Comparison of ENCODE assay signal across 29 cellular contexts in the genomic region with DNA sequence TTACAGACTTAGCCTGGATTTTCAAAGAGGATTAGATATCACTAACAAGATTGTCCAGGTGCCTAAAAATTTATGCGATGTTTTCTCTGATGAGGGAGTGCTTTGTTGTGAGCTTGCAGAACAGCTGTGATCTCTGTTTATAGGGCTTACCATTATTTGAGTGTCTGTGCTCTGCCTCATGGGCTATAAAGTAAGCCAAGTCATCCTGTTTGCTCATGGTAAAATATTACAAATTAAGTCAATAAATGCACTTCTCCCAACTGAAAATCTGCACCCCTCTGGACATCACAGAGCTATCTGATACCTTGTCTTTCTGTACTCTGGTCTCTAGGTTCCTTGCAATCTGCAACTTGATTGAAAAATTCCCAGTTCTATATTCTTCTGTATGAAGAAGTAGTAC.
A peak's percentile ranks its signal among the peaks of the same experiment; 100 is the strongest.
DNase-seq lines count a peak whose midpoint lies in the region; ATAC-seq, FAIRE-seq and TF ChIP-seq lines count a peak whose summit lies in the region.
"Had no signal": no experiment of that assay in that cellular context is flagged by ENCODE, and none has a peak within 500 bp of the region (broad histone marks: within the 10 kb centered on the region; RNA-seq: fewer than 3 reads in every experiment).

No MANE protein-coding gene starts in this region.

- no peak overlapping the region for H3K4me3 ChIP-seq in keratinocyte (ENCODE audit: control insufficient read depth in 2 of 3, extremely low read depth in 1 of 3, insufficient read depth in 2 of 3, low read depth in 1 of 3, low read length in 3 of 3)
- H3K4me3 ChIP-seq in neuronal stem cell (ENCODE audit: low read length in 2 of 2) = no peak overlapping the region
- H3K4me3 ChIP-seq: lower lobe of right lung, SJSA1, upper lobe of right lung had no signal

- H2BK5ac ChIP-seq in neuronal stem cell (ENCODE audit: low read length) = no peak overlapping the region

- no peak overlapping the region for H3K23ac ChIP-seq in neuronal stem cell (ENCODE audit: low read depth, low read length, poor library complexity)

- H3K9me1 ChIP-seq in keratinocyte (ENCODE audit: control insufficient read depth, extremely low read depth, insufficient read depth, low read length) = no peaks in the 10 kb centered on the region

- no peaks in the 10 kb centered on the region for H3K79me1 ChIP-seq in neuronal stem cell (ENCODE audit: low read depth, low read length)

- ATAC-seq in HG03342 (IDR thresholded peaks at IDR 0.05; ENCODE audit: unreplicated experiment) = no peak
- ATAC-seq: activated CD8-positive, alpha-beta T cell treated with anti-CD3 and anti-CD28 coated beads for 36 hours; activated naive CD4-positive, alpha-beta T cell treated with anti-CD3 and anti-CD28 coated beads, Interleukin-2, amount 50 U/mL, for 72 hours; lower lobe of right lung; right cardiac atrium; stimulated activated memory B cell treated with anti-CD40 and anti-IgM and Interleukin-4, amounts not matched to agents 10 μg/mL and 1 μg/mL and 100 μg/mL, for 72 hours; upper lobe of right lung had no signal

- peak; percentile 5 for FAIRE-seq in keratinocyte (lab: Jason Lieb, UNC)
- FAIRE-seq: colon, GM12891, islet of Langerhans had no signal

- TF ChIP-seq CTCF in keratinocyte (optimal IDR thresholded peaks at IDR 0.05 in 1 of 3, IDR thresholded peaks at IDR 0.05 in 1 of 3, conservative IDR thresholded peaks at IDR 0.05 in 1 of 3; ENCODE audit: extremely low read depth in 1 of 3, insufficient read depth in 2 of 3, low read length in 3 of 3) = no peak

- no peak overlapping the region for H3K4me2 ChIP-seq in keratinocyte (ENCODE audit: control insufficient read depth, extremely low read depth, insufficient read depth, low read depth, low read length)
- no peak overlapping the region for H3K4me2 ChIP-seq in neuronal stem cell (ENCODE audit: insufficient read depth, low read length, poor library complexity, severe bottlenecking)

- H3K79me2 ChIP-seq in keratinocyte (ENCODE audit: control insufficient read depth, insufficient read depth, low read length) = no peaks in the 10 kb centered on the region

- H3K9me3 ChIP-seq in keratinocyte (ENCODE audit: control insufficient read depth, low read depth, low read length) = no peaks in the 10 kb centered on the region
- no peaks in the 10 kb centered on the region for H3K9me3 ChIP-seq in neuronal stem cell (replicated peaks in 1 of 2; ENCODE audit: control insufficient read depth in 2 of 2, insufficient read depth in 1 of 2, low read depth in 1 of 2, low read length in 2 of 2)
- H3K9me3 ChIP-seq: lower lobe of right lung, SJSA1, upper lobe of right lung had no signal

- H3K4me1 ChIP-seq in keratinocyte (ENCODE audit: control insufficient read depth, extremely low read depth, insufficient read depth, low read length) (no peaks in the 10 kb centered on the region), neuronal stem cell (ENCODE audit: control insufficient read depth in 2 of 2, insufficient read depth in 1 of 2, low read depth in 1 of 2, low read length in 2 of 2) (peaks cover 4 to 6% of the 10 kb centered on the region in 2 donors)

- no peak overlapping the region for H3K4ac ChIP-seq in neuronal stem cell (ENCODE audit: low read length)

- no peak overlapping the region for H3K9ac ChIP-seq in keratinocyte (ENCODE audit: control insufficient read depth, extremely low read depth, insufficient read depth, low read length)
- no peak overlapping the region for H3K9ac ChIP-seq in neuronal stem cell (ENCODE audit: low read depth, low read length, poor library complexity)

- no peak overlapping the region for H3K18ac ChIP-seq in neuronal stem cell (ENCODE audit: low read length)

- no peak overlapping the region for H3K27ac ChIP-seq in keratinocyte (ENCODE audit: control insufficient read depth, insufficient read depth, low read length)
- H3K27ac ChIP-seq in neuronal stem cell (replicated peaks; ENCODE audit: low read length) = no peak overlapping the region
- H3K27ac ChIP-seq: epithelial cell of prostate, lower lobe of right lung, SJSA1, upper lobe of right lung had no signal

- dilution Hi-C loops in keratinocyte (cut with MboI; ENCODE audit: extremely low pct_ligation_motif_present, low sequenced_read_pairs) = no loop called here

- H4K20me1 ChIP-seq in keratinocyte (ENCODE audit: control insufficient read depth, extremely low read depth, insufficient read depth, low read length) = no peaks in the 10 kb centered on the region

- WGBS in neuronal stem cell (ENCODE audit: extremely low coverage in 2 of 2, insufficient read length in 2 of 2, insufficient replicate concordance in 1 of 2), 2 donors = no CpG with 5 or more reads among the region's 1 CpG

- DNase-seq in DMS53 treated with DMSO at 0.1 percent for 48 hours (lab: John Stamatoyannopoulos, UW; ENCODE audit: unreplicated experiment) (peak; percentile 42), NCI-H82 (lab: John Stamatoyannopoulos, UW) (peak; percentile 92), keratinocyte (ENCODE audit: low read depth, low spot score) (no peak), neuronal stem cell (ENCODE audit: low spot score) (no peak), UCSD-AML1 (lab: John Stamatoyannopoulos, UW; ENCODE audit: unreplicated experiment) (no peak), NCI-H1105 (lab: John Stamatoyannopoulos, UW) (no peak)
- DNase-seq: activated CD4-positive, CD25-positive, alpha-beta regulatory T cell treated with anti-CD3 and anti-CD28 coated beads, Interleukin-2, amount 50 U/mL, for 72 hours; activated CD8-positive, alpha-beta T cell treated with anti-CD3 and anti-CD28 coated beads for 36 hours; Calu3; effector CD4-positive, alpha-beta T cell; KBM-7; lower lobe of right lung; NCI-H1436; NCI-H2081 treated with DMSO at 0.1 percent for 48 hours; NCI-H446; posterior cingulate gyrus; right cardiac atrium; stimulated activated CD4-positive, alpha-beta T cell treated with anti-CD3 and anti-CD28 coated beads, Interleukin-4, amount 100 ng/mL, for 24 hours; substantia nigra; T-helper 1 cell; upper lobe of right lung had no signal

- no peak overlapping the region for H4K8ac ChIP-seq in neuronal stem cell (ENCODE audit: low read depth, low read length)

- no peak overlapping the region for H2BK120ac ChIP-seq in neuronal stem cell (ENCODE audit: low read depth, low read length)

- H2AFZ ChIP-seq in keratinocyte (ENCODE audit: control insufficient read depth, low read length) = no peak overlapping the region
- H2AFZ ChIP-seq in neuronal stem cell (ENCODE audit: low read length) = peak overlapping the region; percentile 30

- H3K14ac ChIP-seq in neuronal stem cell (ENCODE audit: low read length) = no peak overlapping the region

- H2AK5ac ChIP-seq in neuronal stem cell (ENCODE audit: low read depth, low read length) = no peak overlapping the region

- H4K91ac ChIP-seq in neuronal stem cell (ENCODE audit: low read depth, low read length, poor library complexity) = no peak overlapping the region

- H3K27me3 ChIP-seq in keratinocyte (ENCODE audit: control insufficient read depth, extremely low read depth, insufficient read depth, low read length) (no peaks in the 10 kb centered on the region), neuronal stem cell (ENCODE audit: control insufficient read depth in 3 of 3, insufficient read depth in 3 of 3, low read depth in 1 of 3, low read length in 3 of 3) (no peaks in the 10 kb centered on the region)
- H3K27me3 ChIP-seq: SJSA1, upper lobe of right lung had no signal

- H2BK12ac ChIP-seq in neuronal stem cell (ENCODE audit: low read length) = no peak overlapping the region

- no peaks in the 10 kb centered on the region for H3K36me3 ChIP-seq in keratinocyte (ENCODE audit: control insufficient read depth in 2 of 2, extremely low read depth in 1 of 2, insufficient read depth in 2 of 2, low read length in 2 of 2)
- no peaks in the 10 kb centered on the region for H3K36me3 ChIP-seq in neuronal stem cell (replicated peaks in 1 of 2; ENCODE audit: control insufficient read depth in 2 of 2, insufficient read depth in 2 of 2, low read length in 2 of 2)
- H3K36me3 ChIP-seq: lower lobe of right lung, SJSA1, upper lobe of right lung had no signal

- no peak overlapping the region for H2BK15ac ChIP-seq in neuronal stem cell (ENCODE audit: low read length)

Comparison
In these comparisons a context has a peak if more than half of its experiments do, and no peak if none do; other contexts are left out.
1. DNase-seq: peak in DMS53 treated with DMSO at 0.1 percent for 48 hours (single experiment) and NCI-H82 (single experiment); none in keratinocyte (single experiment), neuronal stem cell (single experiment), UCSD-AML1 (single experiment) and NCI-H1105 (single experiment).